ENCODE assay signal across 8 cellular contexts in the genomic region with DNA sequence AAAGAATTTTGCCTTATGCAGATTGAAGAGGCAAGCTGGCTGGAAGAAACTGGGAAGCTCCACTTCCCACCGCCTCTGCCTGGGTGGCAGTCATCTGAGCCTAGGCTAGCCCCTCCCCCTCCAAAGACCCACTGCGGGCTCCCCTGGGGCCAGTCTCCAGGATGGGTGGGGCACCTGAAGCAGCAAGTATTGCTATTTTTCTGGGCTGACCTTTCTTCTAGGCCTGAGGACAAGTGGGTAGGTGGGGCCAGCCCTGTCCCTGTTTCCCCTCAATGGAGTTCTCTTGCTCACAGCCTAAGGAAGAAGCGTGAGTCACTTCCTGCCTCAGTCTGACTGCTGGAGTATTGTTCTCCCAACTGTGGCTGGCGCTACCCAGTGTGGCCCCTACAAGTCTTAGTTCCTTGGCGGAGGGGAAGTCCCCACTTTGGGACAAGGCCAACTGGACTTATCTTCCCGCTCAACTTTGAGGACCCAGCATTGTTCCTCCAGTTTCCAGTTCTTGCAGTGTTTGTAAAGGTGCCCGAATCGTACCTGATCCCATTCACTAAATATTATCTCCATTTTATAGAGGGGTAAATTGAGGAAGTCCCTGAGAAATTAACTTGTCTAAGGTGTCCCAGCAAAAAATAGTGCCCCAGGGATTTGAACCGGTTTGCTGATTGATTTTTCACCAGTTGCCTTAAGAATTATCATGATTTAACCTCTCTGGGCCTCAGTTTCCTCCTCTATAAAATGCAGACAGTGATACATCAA. TPM values are rescaled to one million over a fixed set of nuclear protein-coding genes. Genes with fewer than 3 reads are reported as not detected.
A peak's percentile ranks its signal among the peaks of the same experiment; 100 is the strongest.
DNase-seq lines count a peak whose midpoint lies in the region; ATAC-seq and TF ChIP-seq lines count a peak whose summit lies in the region.

No MANE protein-coding gene starts in this region.

- H3K4me1 Mint-ChIP-seq in activated CD4-positive, alpha-beta T cell treated with anti-CD3 and anti-CD28 coated beads, Interleukin-2, amount 10 ng/mL, durations not matched to agents 7 days and 5 days: peaks cover 68% of the 10 kb centered on the region
- peaks cover 22 to 66% (median 45%) of the 10 kb centered on the region in 7 donors for H3K4me1 Mint-ChIP-seq in naive thymus-derived CD4-positive, alpha-beta T cell

- peak overlapping the region in 1 of 4 donors; percentile 85 for H3K4me3 ChIP-seq in esophagus muscularis mucosa
- H3K4me3 ChIP-seq in naive thymus-derived CD4-positive, alpha-beta T cell (ENCODE audit: low read length): peak overlapping the region; percentile 53
- no peak overlapping the region for H3K4me3 ChIP-seq in transverse colon

- intact Hi-C loops in esophagus muscularis mucosa (cut with DNase I) (loop anchor here (5.0 kb wide), 1 partner anchor 152 kb away; a partner anchor contains a TSS), transverse colon (cut with DNase I; ENCODE audit: low total_unique reads) (no loop called here)
- intact Hi-C loops in naive thymus-derived CD4-positive, alpha-beta T cell (cut with micrococcal nuclease): loop anchor here (1.0 to 5.0 kb wide), 9 partner anchors 13 to 222 kb away; a partner anchor contains a TSS

- TF ChIP-seq POLR2A in esophagus muscularis mucosa (IDR thresholded peaks at IDR 0.05; ENCODE audit: low read depth) (no peak), transverse colon (IDR thresholded peaks at IDR 0.05) (no peak)

- peak overlapping the region; percentile 92 to 96 (median 96) for H3K27ac ChIP-seq in esophagus muscularis mucosa (replicated peaks in 1 of 4)
- H3K27ac ChIP-seq in naive thymus-derived CD4-positive, alpha-beta T cell (ENCODE audit: low read depth, low read length): peak overlapping the region; percentile 73
- H3K27ac ChIP-seq in transverse colon: peak overlapping the region; percentile 96 to 97 (median 96)

- no peaks in the 10 kb centered on the region for H3K27me3 Mint-ChIP-seq in activated CD4-positive, alpha-beta T cell treated with anti-CD3 and anti-CD28 coated beads, Interleukin-2, amount 10 ng/mL, durations not matched to agents 7 days and 5 days
- no peaks in the 10 kb centered on the region for H3K27me3 Mint-ChIP-seq in naive thymus-derived CD4-positive, alpha-beta T cell

- H3K36me3 ChIP-seq in esophagus muscularis mucosa: no peaks in the 10 kb centered on the region
- no peaks in the 10 kb centered on the region for H3K36me3 ChIP-seq in naive thymus-derived CD4-positive, alpha-beta T cell (ENCODE audit: control insufficient read depth in 2 of 3, insufficient read depth in 3 of 3, low read length in 3 of 3)
- H3K36me3 ChIP-seq in transverse colon: no peaks in the 10 kb centered on the region

- H3K27me3 ChIP-seq in esophagus muscularis mucosa (peaks cover 0 to 5% (median 0%) of the 10 kb centered on the region in 4 donors), transverse colon (no peaks in the 10 kb centered on the region)
- H3K27me3 ChIP-seq in naive thymus-derived CD4-positive, alpha-beta T cell (ENCODE audit: control insufficient read depth in 2 of 2, insufficient read depth in 2 of 2, low read length in 2 of 2): no peaks in the 10 kb centered on the region

- ATAC-seq in naive thymus-derived CD4-positive, alpha-beta T cell: peak; percentile 73
- no peak for ATAC-seq in HG03460 (IDR thresholded peaks at IDR 0.05; ENCODE audit: unreplicated experiment)

- CTCF ChIA-PET in activated CD4-positive, alpha-beta T cell treated with anti-CD3 and anti-CD28 coated beads, Interleukin-2, amount 10 ng/mL, durations not matched to agents 7 days and 5 days (lab: Charles Lee): interaction anchor here (0.6 to 1.7 kb wide), 7 partner anchors 10 to 222 kb away, joined by 3 to 5 read pairs (median 4); no protein-coding TSS in a partner anchor
- CTCF ChIA-PET in naive thymus-derived CD4-positive, alpha-beta T cell (lab: Charles Lee): interaction anchor here (1.0 kb wide), 1 partner anchor 59 kb away, joined by 4 read pairs; no protein-coding TSS in a partner anchor

- H3K27ac Mint-ChIP-seq in activated CD4-positive, alpha-beta T cell treated with anti-CD3 and anti-CD28 coated beads, Interleukin-2, amount 10 ng/mL, durations not matched to agents 7 days and 5 days: peak overlapping the region; percentile 96
- H3K27ac Mint-ChIP-seq in naive thymus-derived CD4-positive, alpha-beta T cell: peak overlapping the region; percentile 82 to 97 (median 92)

- TF ChIP-seq EP300 in esophagus muscularis mucosa (IDR thresholded peaks at IDR 0.05) (no peak), transverse colon (IDR thresholded peaks at IDR 0.05; ENCODE audit: low read depth) (no peak)

- in situ Hi-C loops in transverse colon (cut with MboI; ENCODE audit: low pct_ligation_motif_present in 1 of 4, low pct_unique_long_range_greater_than_20kb in 1 of 4, low sequenced_read_pairs in 3 of 4): no loop called here

- POLR2A ChIA-PET in activated CD4-positive, alpha-beta T cell treated with anti-CD3 and anti-CD28 coated beads, Interleukin-2, amount 10 ng/mL, durations not matched to agents 7 days and 5 days (lab: Charles Lee): interaction anchor here (0.5 to 1.2 kb wide), 5 partner anchors 21 to 250 kb away, joined by 3 to 7 read pairs (median 4); no protein-coding TSS in a partner anchor
- POLR2A ChIA-PET in naive thymus-derived CD4-positive, alpha-beta T cell (lab: Charles Lee): interaction anchor here (0.8 to 2.2 kb wide), 7 partner anchors 16 to 153 kb away, joined by 3 to 10 read pairs (median 5); a partner anchor contains a TSS

- DNase-seq in EH (ENCODE audit: low read depth): peak; percentile 88
- DNase-seq in MV-4-11 (lab: John Stamatoyannopoulos, UW): peak; percentile 78
- DNase-seq in activated CD4-positive, alpha-beta T cell treated with anti-CD3 and anti-CD28 coated beads, Interleukin-2, amount 10 ng/mL, durations not matched to agents 7 days and 5 days: peak; percentile 47
- no peak for DNase-seq in esophagus muscularis mucosa (ENCODE audit: extremely low spot score)
- DNase-seq in naive thymus-derived CD4-positive, alpha-beta T cell: peak in 1 of 9 donors; percentile 67
- peak; percentile 60 for DNase-seq in transverse colon
- DNase-seq in HuH-7 (ENCODE audit: low spot score): no peak

- H3K9me3 Mint-ChIP-seq in activated CD4-positive, alpha-beta T cell treated with anti-CD3 and anti-CD28 coated beads, Interleukin-2, amount 10 ng/mL, durations not matched to agents 7 days and 5 days: no peaks in the 10 kb centered on the region
- H3K9me3 Mint-ChIP-seq in naive thymus-derived CD4-positive, alpha-beta T cell: no peaks in the 10 kb centered on the region

- H3K4me1 ChIP-seq in esophagus muscularis mucosa (peaks cover 46 to 56% (median 49%) of the 10 kb centered on the region in 4 donors), transverse colon (peaks cover 30 to 54% (median 48%) of the 10 kb centered on the region in 4 donors)
- peaks cover 27% of the 10 kb centered on the region in 2 donors for H3K4me1 ChIP-seq in naive thymus-derived CD4-positive, alpha-beta T cell (ENCODE audit: control insufficient read depth in 2 of 2, insufficient read depth in 2 of 2, low read length in 2 of 2)

- no peaks in the 10 kb centered on the region for H3K9me3 ChIP-seq in esophagus muscularis mucosa
- no peaks in the 10 kb centered on the region for H3K9me3 ChIP-seq in naive thymus-derived CD4-positive, alpha-beta T cell (ENCODE audit: control insufficient read depth in 2 of 3, low read length in 3 of 3)
- H3K9me3 ChIP-seq in transverse colon: no peaks in the 10 kb centered on the region

- 53% methylated on average over 7 of the region's 9 CpGs for WGBS in esophagus muscularis mucosa
- WGBS in transverse colon (ENCODE audit: low coverage in 1 of 2), 2 donors: 43 to 44% methylated on average over 4 to 9 of the region's 9 CpGs

- H3K4me3 Mint-ChIP-seq in activated CD4-positive, alpha-beta T cell treated with anti-CD3 and anti-CD28 coated beads, Interleukin-2, amount 10 ng/mL, durations not matched to agents 7 days and 5 days: peak overlapping the region; percentile 89
- H3K4me3 Mint-ChIP-seq in naive thymus-derived CD4-positive, alpha-beta T cell: peak overlapping the region; percentile 82 to 93 (median 90)

- TF ChIP-seq CTCF in esophagus muscularis mucosa (IDR thresholded peaks at IDR 0.05) (no peak), transverse colon (IDR thresholded peaks at IDR 0.05) (no peak)

- peaks cover 13% of the 10 kb centered on the region for H3K36me3 Mint-ChIP-seq in activated CD4-positive, alpha-beta T cell treated with anti-CD3 and anti-CD28 coated beads, Interleukin-2, amount 10 ng/mL, durations not matched to agents 7 days and 5 days (ENCODE audit: low read depth)
- peaks cover 0 to 36% (median 0%) of the 10 kb centered on the region in 5 donors for H3K36me3 Mint-ChIP-seq in naive thymus-derived CD4-positive, alpha-beta T cell

RNA-seq across cellular contexts. Expression of a gene that starts 1.4 kb away (rescaled TPM):
- total RNA-seq in activated CD4-positive, alpha-beta T cell treated with anti-CD3 and anti-CD28 coated beads, Interleukin-2, amount 10 ng/mL, durations not matched to agents 7 days and 5 days: 100 to 1,000 TPM; 148 to 153 TPM
- total RNA-seq in esophagus muscularis mucosa (10 to 100 TPM; 39.0 to 84.0 (median 80.3) TPM), transverse colon (100 to 1,000 TPM in 1 of 4 donors, 10 to 100 TPM in 3; 64.6 to 109 (median 80.6) TPM)
- total RNA-seq in naive thymus-derived CD4-positive, alpha-beta T cell: 100 to 1,000 TPM in 1 of 5 experiments, 10 to 100 TPM in 4; 31.8 to 516 (median 58.9) TPM
- 1 to 10 TPM; 2.0 to 4.0 TPM for polyA plus RNA-seq in naive thymus-derived CD4-positive, alpha-beta T cell

RNA-seq across cellular contexts. Expression of a gene that starts 14.5 kb away (rescaled TPM):
- total RNA-seq in activated CD4-positive, alpha-beta T cell treated with anti-CD3 and anti-CD28 coated beads, Interleukin-2, amount 10 ng/mL, durations not matched to agents 7 days and 5 days: 10 to 100 TPM in 1 of 2 experiments, 1 to 10 TPM in 1; 8.6 to 10.7 TPM
- 10 to 100 TPM; 26.1 to 41.9 (median 34.0) TPM for total RNA-seq in esophagus muscularis mucosa
- 10 to 100 TPM in 2 of 5 experiments, 1 to 10 TPM in 3; 2.3 to 78.6 (median 9.1) TPM for total RNA-seq in naive thymus-derived CD4-positive, alpha-beta T cell
- not detected for polyA plus RNA-seq in naive thymus-derived CD4-positive, alpha-beta T cell
- total RNA-seq in transverse colon: 10 to 100 TPM in 3 of 4 donors, 1 to 10 TPM in 1; 7.0 to 18.3 (median 14.0) TPM

RNA-seq across cellular contexts. Expression of a gene that starts 33.3 kb away (rescaled TPM):
- total RNA-seq in activated CD4-positive, alpha-beta T cell treated with anti-CD3 and anti-CD28 coated beads, Interleukin-2, amount 10 ng/mL, durations not matched to agents 7 days and 5 days: 10 to 100 TPM; 77.4 to 97.4 TPM
- total RNA-seq in esophagus muscularis mucosa (10 to 100 TPM; 27.0 to 80.9 (median 31.7) TPM), transverse colon (100 to 1,000 TPM in 2 of 4 donors, 10 to 100 TPM in 2; 46.8 to 109 (median 86.4) TPM)
- 100 to 1,000 TPM; 117 to 171 (median 149) TPM for total RNA-seq in naive thymus-derived CD4-positive, alpha-beta T cell
- polyA plus RNA-seq in naive thymus-derived CD4-positive, alpha-beta T cell: 1 to 10 TPM; 7.1 to 8.4 TPM

Comparison
In these comparisons a context has a peak if more than half of its experiments do, and no peak if none do; other contexts are left out.
1. DNase-seq: peak in EH (single experiment), MV-4-11 (single experiment), activated CD4-positive, alpha-beta T cell treated with anti-CD3 and anti-CD28 coated beads, Interleukin-2, amount 10 ng/mL, durations not matched to agents 7 days and 5 days (single experiment) and transverse colon (single experiment); none in esophagus muscularis mucosa (single experiment) and HuH-7 (single experiment).
2. Peak in every context shown above with its lines, with median percentiles within 50 percentile points of each other: H3K27ac ChIP-seq.